1 cellular context compared by ENCODE assay signal in the genomic region with DNA sequence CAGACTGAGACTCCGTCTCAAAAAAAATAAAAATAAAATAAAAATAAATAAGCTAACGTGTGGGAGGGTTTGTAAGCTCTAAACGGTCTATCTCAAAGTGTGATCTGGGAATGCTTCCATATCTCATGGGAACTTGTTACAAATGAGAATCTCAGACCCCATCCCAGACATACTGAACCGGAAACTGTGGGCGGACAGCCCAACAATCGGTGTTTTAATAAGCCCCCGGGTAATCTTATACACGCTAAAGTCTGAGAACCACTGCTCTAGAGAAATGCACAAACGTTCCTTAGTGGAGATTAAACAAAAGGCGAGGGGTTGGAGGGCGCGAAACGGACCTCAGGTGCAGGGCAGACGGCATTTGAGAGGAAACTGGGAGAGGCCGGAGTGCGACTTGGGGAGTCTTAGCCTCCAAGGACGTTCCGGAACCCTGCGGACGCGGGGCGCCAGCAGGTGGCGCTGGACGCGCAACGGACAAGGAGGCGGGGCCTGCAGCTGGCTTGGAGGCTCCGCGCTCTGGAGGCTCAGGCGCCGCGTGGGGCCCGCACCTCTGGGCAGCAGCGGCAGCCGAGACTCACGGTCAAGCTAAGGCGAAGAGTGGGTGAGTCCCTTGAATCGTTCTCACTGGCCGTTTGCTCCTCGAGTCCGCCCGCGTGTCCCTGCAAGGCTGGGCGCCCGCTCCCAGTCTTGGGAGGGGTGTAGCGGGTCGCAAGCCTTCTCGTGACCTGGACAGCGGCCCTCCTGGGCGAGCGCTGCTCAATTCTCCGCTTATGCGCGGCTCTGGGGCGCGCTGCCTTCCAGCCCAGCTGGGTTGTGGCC.
A peak's percentile ranks its signal among the peaks of the same experiment; 100 is the strongest.
TF ChIP-seq lines count a peak whose summit lies in the region.

A gene (plus strand): TSS at position 527 of the 819 bp plus-strand sequence. CDS start 5,320 bp downstream, outside the sequence.

TF ChIP-seq in WTC11, 78 proteins besides CTCF, POLR2A, EP300 and RAD21 (continued from another document):
- TF ChIP-seq, protein P1, sequence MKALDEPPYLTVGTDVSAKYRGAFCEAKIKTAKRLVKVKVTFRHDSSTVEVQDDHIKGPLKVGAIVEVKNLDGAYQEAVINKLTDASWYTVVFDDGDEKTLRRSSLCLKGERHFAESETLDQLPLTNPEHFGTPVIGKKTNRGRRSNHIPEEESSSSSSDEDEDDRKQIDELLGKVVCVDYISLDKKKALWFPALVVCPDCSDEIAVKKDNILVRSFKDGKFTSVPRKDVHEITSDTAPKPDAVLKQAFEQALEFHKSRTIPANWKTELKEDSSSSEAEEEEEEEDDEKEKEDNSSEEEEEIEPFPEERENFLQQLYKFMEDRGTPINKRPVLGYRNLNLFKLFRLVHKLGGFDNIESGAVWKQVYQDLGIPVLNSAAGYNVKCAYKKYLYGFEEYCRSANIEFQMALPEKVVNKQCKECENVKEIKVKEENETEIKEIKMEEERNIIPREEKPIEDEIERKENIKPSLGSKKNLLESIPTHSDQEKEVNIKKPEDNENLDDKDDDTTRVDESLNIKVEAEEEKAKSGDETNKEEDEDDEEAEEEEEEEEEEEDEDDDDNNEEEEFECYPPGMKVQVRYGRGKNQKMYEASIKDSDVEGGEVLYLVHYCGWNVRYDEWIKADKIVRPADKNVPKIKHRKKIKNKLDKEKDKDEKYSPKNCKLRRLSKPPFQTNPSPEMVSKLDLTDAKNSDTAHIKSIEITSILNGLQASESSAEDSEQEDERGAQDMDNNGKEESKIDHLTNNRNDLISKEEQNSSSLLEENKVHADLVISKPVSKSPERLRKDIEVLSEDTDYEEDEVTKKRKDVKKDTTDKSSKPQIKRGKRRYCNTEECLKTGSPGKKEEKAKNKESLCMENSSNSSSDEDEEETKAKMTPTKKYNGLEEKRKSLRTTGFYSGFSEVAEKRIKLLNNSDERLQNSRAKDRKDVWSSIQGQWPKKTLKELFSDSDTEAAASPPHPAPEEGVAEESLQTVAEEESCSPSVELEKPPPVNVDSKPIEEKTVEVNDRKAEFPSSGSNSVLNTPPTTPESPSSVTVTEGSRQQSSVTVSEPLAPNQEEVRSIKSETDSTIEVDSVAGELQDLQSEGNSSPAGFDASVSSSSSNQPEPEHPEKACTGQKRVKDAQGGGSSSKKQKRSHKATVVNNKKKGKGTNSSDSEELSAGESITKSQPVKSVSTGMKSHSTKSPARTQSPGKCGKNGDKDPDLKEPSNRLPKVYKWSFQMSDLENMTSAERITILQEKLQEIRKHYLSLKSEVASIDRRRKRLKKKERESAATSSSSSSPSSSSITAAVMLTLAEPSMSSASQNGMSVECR (CRISPR knock-in tag; IDR thresholded peaks at IDR 0.05; ENCODE audit: borderline replicate concordance) = peak; percentile 64; the same call in 1 of the 2 replicates
- TF ChIP-seq GABPB1 (CRISPR knock-in tag; IDR thresholded peaks at IDR 0.05) (0 out of 2 replicates have a peak, but pooled peaks have one; percentile 41), CREM (CRISPR knock-in tag; IDR thresholded peaks at IDR 0.05) (0 out of 2 replicates have a peak, but pooled peaks have one; percentile 44), FOXP1 (CRISPR knock-in tag; IDR thresholded peaks at IDR 0.05; ENCODE audit: borderline replicate concordance) (peak; percentile 68; the same call in 1 of the 2 replicates), TEAD1 (CRISPR knock-in tag; IDR thresholded peaks at IDR 0.05) (0 out of 2 replicates have a peak, but pooled peaks have one; percentile 39), FOXK1 (CRISPR knock-in tag; IDR thresholded peaks at IDR 0.05) (0 out of 2 replicates have a peak, but pooled peaks have one; percentile 51), SP1 (CRISPR knock-in tag; conservative IDR thresholded peaks at IDR 0.05) (peak; percentile 86)
- TF ChIP-seq, protein P2, sequence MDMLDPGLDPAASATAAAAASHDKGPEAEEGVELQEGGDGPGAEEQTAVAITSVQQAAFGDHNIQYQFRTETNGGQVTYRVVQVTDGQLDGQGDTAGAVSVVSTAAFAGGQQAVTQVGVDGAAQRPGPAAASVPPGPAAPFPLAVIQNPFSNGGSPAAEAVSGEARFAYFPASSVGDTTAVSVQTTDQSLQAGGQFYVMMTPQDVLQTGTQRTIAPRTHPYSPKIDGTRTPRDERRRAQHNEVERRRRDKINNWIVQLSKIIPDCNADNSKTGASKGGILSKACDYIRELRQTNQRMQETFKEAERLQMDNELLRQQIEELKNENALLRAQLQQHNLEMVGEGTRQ (CRISPR knock-in tag; IDR thresholded peaks at IDR 0.05) = peak; percentile 50
- TF ChIP-seq, protein P3, sequence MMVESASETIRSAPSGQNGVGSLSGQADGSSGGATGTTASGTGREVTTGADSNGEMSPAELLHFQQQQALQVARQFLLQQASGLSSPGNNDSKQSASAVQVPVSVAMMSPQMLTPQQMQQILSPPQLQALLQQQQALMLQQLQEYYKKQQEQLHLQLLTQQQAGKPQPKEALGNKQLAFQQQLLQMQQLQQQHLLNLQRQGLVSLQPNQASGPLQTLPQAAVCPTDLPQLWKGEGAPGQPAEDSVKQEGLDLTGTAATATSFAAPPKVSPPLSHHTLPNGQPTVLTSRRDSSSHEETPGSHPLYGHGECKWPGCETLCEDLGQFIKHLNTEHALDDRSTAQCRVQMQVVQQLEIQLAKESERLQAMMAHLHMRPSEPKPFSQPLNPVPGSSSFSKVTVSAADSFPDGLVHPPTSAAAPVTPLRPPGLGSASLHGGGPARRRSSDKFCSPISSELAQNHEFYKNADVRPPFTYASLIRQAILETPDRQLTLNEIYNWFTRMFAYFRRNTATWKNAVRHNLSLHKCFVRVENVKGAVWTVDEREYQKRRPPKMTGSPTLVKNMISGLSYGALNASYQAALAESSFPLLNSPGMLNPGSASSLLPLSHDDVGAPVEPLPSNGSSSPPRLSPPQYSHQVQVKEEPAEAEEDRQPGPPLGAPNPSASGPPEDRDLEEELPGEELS (CRISPR knock-in tag; IDR thresholded peaks at IDR 0.05) = peak; percentile 67; the same call in 1 of the 2 replicates
